8 cellular contexts compared by ENCODE assay signal in the genomic region with DNA sequence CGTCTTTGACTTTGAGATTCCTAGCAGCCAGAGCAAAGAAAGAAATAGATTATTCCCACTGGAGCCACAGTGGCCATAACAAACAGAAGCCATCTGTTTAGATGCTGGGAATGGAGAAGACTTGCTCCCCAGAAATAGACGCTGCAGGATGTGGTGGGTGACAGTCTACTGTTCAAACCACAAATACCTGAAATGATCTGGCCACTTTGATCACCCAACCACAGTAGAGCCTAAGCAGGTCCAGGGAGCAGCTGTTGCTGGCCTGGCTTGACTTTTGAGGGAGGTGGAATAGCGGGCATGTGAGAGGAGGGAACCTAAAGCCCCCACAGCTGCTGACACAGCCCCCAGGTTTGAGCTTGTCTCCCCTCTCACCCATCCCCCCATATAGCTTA. TPM values are rescaled to one million over a fixed set of nuclear protein-coding genes. Genes with fewer than 3 reads are reported as not detected.
DNase-seq lines count a peak whose midpoint lies in the region; ATAC-seq and TF ChIP-seq lines count a peak whose summit lies in the region.

No MANE protein-coding gene starts in this region.

- no peak for TF ChIP-seq CTCF in foreskin keratinocyte (conservative IDR thresholded peaks at IDR 0.05)

- H3K27me3 Mint-ChIP-seq in T-helper 2 cell treated with Interferon-gamma antibody and Interleukin-4, amounts not matched to agents 5 μg/mL and 100 μg/mL, for 36 hours (ENCODE audit: low read depth): no peaks in the 10 kb centered on the region

- H3K4me1 Mint-ChIP-seq in T-helper 2 cell treated with Interferon-gamma antibody and Interleukin-4, amounts not matched to agents 5 μg/mL and 100 μg/mL, for 36 hours (ENCODE audit: low read depth): peaks cover 71% of the 10 kb centered on the region

- no peak overlapping the region for H3K9ac ChIP-seq in muscle layer of colon (ENCODE audit: low read length)

- peak overlapping the region; percentile 69 for H3K27ac ChIP-seq in muscle layer of colon (ENCODE audit: low read depth, low read length)
- no peak overlapping the region for H3K27ac ChIP-seq in foreskin keratinocyte

- H3K9me3 ChIP-seq in muscle layer of colon (ENCODE audit: low read length): no peaks in the 10 kb centered on the region

- H3K4me3 ChIP-seq in muscle layer of colon (ENCODE audit: low read depth in 1 of 2, low read length in 2 of 2): no peak overlapping the region

- DNase-seq in activated CD4-positive, alpha-beta T cell treated with anti-CD3 and anti-CD28 coated beads for 48 hours: peak; percentile 51
- DNase-seq in activated CD4-positive, alpha-beta T cell treated with anti-CD3 and anti-CD28 coated beads for 1 hour: no peak
- DNase-seq in T-helper 2 cell treated with Interferon-gamma antibody and Interleukin-4, amounts not matched to agents 5 μg/mL and 100 μg/mL, for 36 hours (ENCODE audit: low spot score): peak; percentile 56
- DNase-seq in foreskin keratinocyte (no peak), NCI-H2029 (lab: John Stamatoyannopoulos, UW) (no peak), NCI-H2196 (lab: John Stamatoyannopoulos, UW; ENCODE audit: unreplicated experiment) (no peak)

- H3K4me3 Mint-ChIP-seq in T-helper 2 cell treated with Interferon-gamma antibody and Interleukin-4, amounts not matched to agents 5 μg/mL and 100 μg/mL, for 36 hours: peak overlapping the region; percentile 79

- peaks cover 55% of the 10 kb centered on the region for H3K36me3 ChIP-seq in muscle layer of colon (ENCODE audit: insufficient read depth, low read length)

- H3K4me1 ChIP-seq in muscle layer of colon (ENCODE audit: insufficient read depth, low read length) (peaks cover 50% of the 10 kb centered on the region), foreskin keratinocyte (no peaks in the 10 kb centered on the region)

- H3K36me3 Mint-ChIP-seq in T-helper 2 cell treated with Interferon-gamma antibody and Interleukin-4, amounts not matched to agents 5 μg/mL and 100 μg/mL, for 36 hours (ENCODE audit: low read depth): peaks cover 62% of the 10 kb centered on the region

- no peaks in the 10 kb centered on the region for H3K9me3 Mint-ChIP-seq in T-helper 2 cell treated with Interferon-gamma antibody and Interleukin-4, amounts not matched to agents 5 μg/mL and 100 μg/mL, for 36 hours

- no peaks in the 10 kb centered on the region for H3K27me3 ChIP-seq in muscle layer of colon (ENCODE audit: control insufficient read depth in 1 of 2, insufficient read depth in 2 of 2, low read length in 2 of 2)
- H3K27me3 ChIP-seq in foreskin keratinocyte: no peaks in the 10 kb centered on the region

- peak; percentile 39 for ATAC-seq in HG02943 (IDR thresholded peaks at IDR 0.05; ENCODE audit: low read depth, unreplicated experiment)
- ATAC-seq in foreskin keratinocyte: no peak

- H3K27ac Mint-ChIP-seq in T-helper 2 cell treated with Interferon-gamma antibody and Interleukin-4, amounts not matched to agents 5 μg/mL and 100 μg/mL, for 36 hours: peak overlapping the region; percentile 91

RNA-seq across cellular contexts. Expression of a gene that starts 38.6 kb away (rescaled TPM):
- 12.2 and 15.1 TPM in 2 replicates for total RNA-seq in foreskin keratinocyte
- polyA plus RNA-seq in foreskin keratinocyte: 5.9 and 7.7 TPM in 2 replicates

Comparison
In these comparisons a context has a peak if more than half of its experiments do, and no peak if none do; other contexts are left out.
1. DNase-seq: peak in activated CD4-positive, alpha-beta T cell treated with anti-CD3 and anti-CD28 coated beads for 48 hours (single experiment) and T-helper 2 cell treated with Interferon-gamma antibody and Interleukin-4, amounts not matched to agents 5 μg/mL and 100 μg/mL, for 36 hours (single experiment); none in activated CD4-positive, alpha-beta T cell treated with anti-CD3 and anti-CD28 coated beads for 1 hour (single experiment), foreskin keratinocyte (0 of 2), NCI-H2029 (single experiment) and NCI-H2196 (single experiment).